Comparison of ENCODE assay signal across 10 cellular contexts in the genomic region with DNA sequence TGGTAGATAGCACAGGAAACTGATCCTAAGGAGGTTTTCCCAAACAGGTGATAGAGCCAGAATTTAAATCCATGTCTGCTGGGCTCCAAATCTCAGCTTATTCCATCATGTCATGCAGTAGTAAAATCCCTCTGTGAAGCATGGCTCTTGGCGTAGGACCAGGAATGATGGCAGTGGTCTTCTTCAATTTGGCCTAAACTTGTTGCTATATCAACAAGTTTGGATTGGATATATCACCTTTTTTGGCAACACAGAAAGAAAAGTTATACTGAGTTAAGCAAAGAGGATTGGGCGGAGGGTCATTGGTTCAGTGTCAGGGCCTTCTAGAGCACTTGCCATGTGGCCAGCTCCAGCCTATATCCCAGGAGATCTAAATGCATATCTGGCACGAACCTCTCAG.
ATAC-seq and TF ChIP-seq lines count a peak whose summit lies in the region.
"Had no signal": no experiment of that assay in that cellular context is flagged by ENCODE, and none has a peak within 500 bp of the region (broad histone marks: within the 10 kb centered on the region; RNA-seq: fewer than 3 reads in every experiment).

No MANE protein-coding gene starts in this region.

- POLR2A ChIA-PET in HEK293 (lab: Yijun Ruan, JAX): no interaction called here

- H3K9me3 ChIP-seq in HEK293 (ENCODE audit: control insufficient read depth, insufficient read depth, low read depth, low read length): no peaks in the 10 kb centered on the region
- H3K9me3 ChIP-seq: A549; BE2C; BLaER1; BLaER1 treated with 17β-estradiol and CSF1 and Interleukin-3, amounts not matched to agents 10 nM and 100 nM; Caco-2 had no signal

- no peak for TF ChIP-seq CTCF in HEK293 (tag by site-specific recombination; IDR thresholded peaks at IDR 0.05)

- H3K36me3 ChIP-seq in HEK293 (ENCODE audit: control insufficient read depth in 2 of 2, insufficient read depth in 1 of 2, low read length in 2 of 2): no peaks in the 10 kb centered on the region
- H3K36me3 ChIP-seq: BE2C, BLaER1 had no signal

- CTCF ChIA-PET in HEK293 (lab: Yijun Ruan, JAX): no interaction called here

- ATAC-seq in GM21619 (IDR thresholded peaks at IDR 0.05; ENCODE audit: unreplicated experiment): no peak
- ATAC-seq: A549; CD8-positive, alpha-beta T cell had no signal

- H3K27ac ChIP-seq in HEK293 (ENCODE audit: extremely low read depth, low read depth, low read length): no peak overlapping the region
- H3K27ac ChIP-seq: 22Rv1; A549; BLaER1; BLaER1 treated with 17β-estradiol and CSF1 and Interleukin-3, amounts not matched to agents 10 nM and 100 nM; C4-2B had no signal

- no peaks in the 10 kb centered on the region for H3K4me1 ChIP-seq in HEK293 (ENCODE audit: control insufficient read depth, insufficient read depth, low read length)
- H3K4me1 ChIP-seq: A549, BE2C, BLaER1, Caco-2 had no signal

- H3K4me3 ChIP-seq in HEK293 (ENCODE audit: low read depth, low read length): no peak overlapping the region
- H3K4me3 ChIP-seq: A549; BLaER1; BLaER1 treated with 17β-estradiol and CSF1 and Interleukin-3, amounts not matched to agents 10 nM and 100 nM had no signal

TF ChIP-seq in HEK293, 187 proteins besides CTCF, POLR2A, EP300 and RAD21:
- TF ChIP-seq SCRT2 (tag by site-specific recombination; IDR thresholded peaks at IDR 0.05): peak; percentile 69
- TF ChIP-seq, protein P1, sequence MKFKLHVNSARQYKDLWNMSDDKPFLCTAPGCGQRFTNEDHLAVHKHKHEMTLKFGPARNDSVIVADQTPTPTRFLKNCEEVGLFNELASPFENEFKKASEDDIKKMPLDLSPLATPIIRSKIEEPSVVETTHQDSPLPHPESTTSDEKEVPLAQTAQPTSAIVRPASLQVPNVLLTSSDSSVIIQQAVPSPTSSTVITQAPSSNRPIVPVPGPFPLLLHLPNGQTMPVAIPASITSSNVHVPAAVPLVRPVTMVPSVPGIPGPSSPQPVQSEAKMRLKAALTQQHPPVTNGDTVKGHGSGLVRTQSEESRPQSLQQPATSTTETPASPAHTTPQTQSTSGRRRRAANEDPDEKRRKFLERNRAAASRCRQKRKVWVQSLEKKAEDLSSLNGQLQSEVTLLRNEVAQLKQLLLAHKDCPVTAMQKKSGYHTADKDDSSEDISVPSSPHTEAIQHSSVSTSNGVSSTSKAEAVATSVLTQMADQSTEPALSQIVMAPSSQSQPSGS (tag by site-specific recombination; IDR thresholded peaks at IDR 0.05; ENCODE audit: low read depth): no peak
- TF ChIP-seq, protein P2, sequence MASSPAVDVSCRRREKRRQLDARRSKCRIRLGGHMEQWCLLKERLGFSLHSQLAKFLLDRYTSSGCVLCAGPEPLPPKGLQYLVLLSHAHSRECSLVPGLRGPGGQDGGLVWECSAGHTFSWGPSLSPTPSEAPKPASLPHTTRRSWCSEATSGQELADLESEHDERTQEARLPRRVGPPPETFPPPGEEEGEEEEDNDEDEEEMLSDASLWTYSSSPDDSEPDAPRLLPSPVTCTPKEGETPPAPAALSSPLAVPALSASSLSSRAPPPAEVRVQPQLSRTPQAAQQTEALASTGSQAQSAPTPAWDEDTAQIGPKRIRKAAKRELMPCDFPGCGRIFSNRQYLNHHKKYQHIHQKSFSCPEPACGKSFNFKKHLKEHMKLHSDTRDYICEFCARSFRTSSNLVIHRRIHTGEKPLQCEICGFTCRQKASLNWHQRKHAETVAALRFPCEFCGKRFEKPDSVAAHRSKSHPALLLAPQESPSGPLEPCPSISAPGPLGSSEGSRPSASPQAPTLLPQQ (tag by site-specific recombination; IDR thresholded peaks at IDR 0.05): no peak
- TF ChIP-seq, protein P3, sequence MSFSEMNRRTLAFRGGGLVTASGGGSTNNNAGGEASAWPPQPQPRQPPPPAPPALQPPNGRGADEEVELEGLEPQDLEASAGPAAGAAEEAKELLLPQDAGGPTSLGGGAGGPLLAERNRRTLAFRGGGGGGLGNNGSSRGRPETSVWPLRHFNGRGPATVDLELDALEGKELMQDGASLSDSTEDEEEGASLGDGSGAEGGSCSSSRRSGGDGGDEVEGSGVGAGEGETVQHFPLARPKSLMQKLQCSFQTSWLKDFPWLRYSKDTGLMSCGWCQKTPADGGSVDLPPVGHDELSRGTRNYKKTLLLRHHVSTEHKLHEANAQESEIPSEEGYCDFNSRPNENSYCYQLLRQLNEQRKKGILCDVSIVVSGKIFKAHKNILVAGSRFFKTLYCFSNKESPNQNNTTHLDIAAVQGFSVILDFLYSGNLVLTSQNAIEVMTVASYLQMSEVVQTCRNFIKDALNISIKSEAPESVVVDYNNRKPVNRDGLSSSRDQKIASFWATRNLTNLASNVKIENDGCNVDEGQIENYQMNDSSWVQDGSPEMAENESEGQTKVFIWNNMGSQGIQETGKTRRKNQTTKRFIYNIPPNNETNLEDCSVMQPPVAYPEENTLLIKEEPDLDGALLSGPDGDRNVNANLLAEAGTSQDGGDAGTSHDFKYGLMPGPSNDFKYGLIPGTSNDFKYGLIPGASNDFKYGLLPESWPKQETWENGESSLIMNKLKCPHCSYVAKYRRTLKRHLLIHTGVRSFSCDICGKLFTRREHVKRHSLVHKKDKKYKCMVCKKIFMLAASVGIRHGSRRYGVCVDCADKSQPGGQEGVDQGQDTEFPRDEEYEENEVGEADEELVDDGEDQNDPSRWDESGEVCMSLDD (tag by site-specific recombination; IDR thresholded peaks at IDR 0.05): no peak
- TF ChIP-seq, protein P4, sequence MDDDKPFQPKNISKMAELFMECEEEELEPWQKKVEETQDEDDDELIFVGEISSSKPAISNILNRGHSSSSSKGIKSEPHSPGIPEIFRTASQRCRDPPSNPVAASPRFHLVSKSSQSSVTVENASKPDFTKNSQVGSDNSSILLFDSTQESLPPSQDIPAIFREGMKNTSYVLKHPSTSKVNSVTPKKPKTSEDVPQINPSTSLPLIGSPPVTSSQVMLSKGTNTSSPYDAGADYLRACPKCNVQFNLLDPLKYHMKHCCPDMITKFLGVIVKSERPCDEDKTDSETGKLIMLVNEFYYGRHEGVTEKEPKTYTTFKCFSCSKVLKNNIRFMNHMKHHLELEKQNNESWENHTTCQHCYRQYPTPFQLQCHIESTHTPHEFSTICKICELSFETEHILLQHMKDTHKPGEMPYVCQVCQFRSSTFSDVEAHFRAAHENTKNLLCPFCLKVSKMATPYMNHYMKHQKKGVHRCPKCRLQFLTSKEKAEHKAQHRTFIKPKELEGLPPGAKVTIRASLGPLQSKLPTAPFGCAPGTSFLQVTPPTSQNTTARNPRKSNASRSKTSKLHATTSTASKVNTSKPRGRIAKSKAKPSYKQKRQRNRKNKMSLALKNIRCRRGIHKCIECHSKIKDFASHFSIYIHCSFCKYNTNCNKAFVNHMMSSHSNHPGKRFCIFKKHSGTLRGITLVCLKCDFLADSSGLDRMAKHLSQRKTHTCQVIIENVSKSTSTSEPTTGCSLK (tag by site-specific recombination; IDR thresholded peaks at IDR 0.05): no peak
- no peak for TF ChIP-seq IKZF3 (tag by site-specific recombination; IDR thresholded peaks at IDR 0.05)
- no peak for TF ChIP-seq ZNF660 (tag by site-specific recombination; IDR thresholded peaks at IDR 0.05)
- no peak for TF ChIP-seq ZNF426 (tag by site-specific recombination; IDR thresholded peaks at IDR 0.05)
- TF ChIP-seq SETDB1 (IDR thresholded peaks at IDR 0.05; ENCODE audit: insufficient read length, low read length): no peak
- TF ChIP-seq, protein P5, sequence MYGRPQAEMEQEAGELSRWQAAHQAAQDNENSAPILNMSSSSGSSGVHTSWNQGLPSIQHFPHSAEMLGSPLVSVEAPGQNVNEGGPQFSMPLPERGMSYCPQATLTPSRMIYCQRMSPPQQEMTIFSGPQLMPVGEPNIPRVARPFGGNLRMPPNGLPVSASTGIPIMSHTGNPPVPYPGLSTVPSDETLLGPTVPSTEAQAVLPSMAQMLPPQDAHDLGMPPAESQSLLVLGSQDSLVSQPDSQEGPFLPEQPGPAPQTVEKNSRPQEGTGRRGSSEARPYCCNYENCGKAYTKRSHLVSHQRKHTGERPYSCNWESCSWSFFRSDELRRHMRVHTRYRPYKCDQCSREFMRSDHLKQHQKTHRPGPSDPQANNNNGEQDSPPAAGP (tag by site-specific recombination; IDR thresholded peaks at IDR 0.05): no peak
- peak; percentile 81; the same call in 1 of the 2 replicates for TF ChIP-seq SCRT1 (tag by site-specific recombination; IDR thresholded peaks at IDR 0.05; ENCODE audit: borderline replicate concordance)
